ENCODE assay signal across 1 cellular context in the genomic region with DNA sequence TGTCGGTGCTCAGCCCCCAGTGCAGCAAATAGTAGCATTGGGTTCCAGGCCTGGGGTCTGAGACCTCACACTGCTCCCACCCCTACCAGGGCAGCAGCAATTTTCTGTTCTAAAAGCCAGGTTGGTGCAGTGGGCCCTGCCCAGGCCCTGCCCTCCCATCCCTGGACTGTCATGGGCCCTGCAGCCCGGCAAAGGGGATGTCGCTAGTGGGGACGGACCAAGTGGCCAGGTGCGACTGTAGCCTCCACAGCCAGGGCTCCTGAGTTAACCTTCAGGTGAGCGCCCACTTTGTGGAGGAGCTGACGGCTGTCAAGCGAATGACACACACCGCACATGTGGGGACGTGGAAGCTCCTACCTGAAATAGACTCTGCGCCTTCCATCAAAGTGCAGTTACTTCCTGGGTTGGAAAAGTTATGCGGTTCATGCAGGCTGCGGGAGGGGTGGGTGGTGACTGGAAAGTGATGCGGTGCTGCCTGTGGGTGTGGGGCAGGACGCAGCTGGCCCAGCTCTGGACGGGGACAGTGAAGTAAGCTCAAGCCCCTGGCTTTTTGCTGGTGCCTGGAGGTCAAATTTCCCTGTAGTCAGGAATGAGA.
TF ChIP-seq lines count a peak whose summit lies in the region.

No MANE protein-coding gene starts in this region.

TF ChIP-seq in A549, 52 proteins besides CTCF, POLR2A, EP300 and RAD21 (continued from another document):
- TF ChIP-seq KDM1A (IDR thresholded peaks at IDR 0.05; ENCODE audit: low read depth), result no peak
- no peak for TF ChIP-seq SREBF2 (IDR thresholded peaks at IDR 0.05)
- TF ChIP-seq CBX8 (IDR thresholded peaks at IDR 0.05), result no peak
- TF ChIP-seq, protein P1, sequence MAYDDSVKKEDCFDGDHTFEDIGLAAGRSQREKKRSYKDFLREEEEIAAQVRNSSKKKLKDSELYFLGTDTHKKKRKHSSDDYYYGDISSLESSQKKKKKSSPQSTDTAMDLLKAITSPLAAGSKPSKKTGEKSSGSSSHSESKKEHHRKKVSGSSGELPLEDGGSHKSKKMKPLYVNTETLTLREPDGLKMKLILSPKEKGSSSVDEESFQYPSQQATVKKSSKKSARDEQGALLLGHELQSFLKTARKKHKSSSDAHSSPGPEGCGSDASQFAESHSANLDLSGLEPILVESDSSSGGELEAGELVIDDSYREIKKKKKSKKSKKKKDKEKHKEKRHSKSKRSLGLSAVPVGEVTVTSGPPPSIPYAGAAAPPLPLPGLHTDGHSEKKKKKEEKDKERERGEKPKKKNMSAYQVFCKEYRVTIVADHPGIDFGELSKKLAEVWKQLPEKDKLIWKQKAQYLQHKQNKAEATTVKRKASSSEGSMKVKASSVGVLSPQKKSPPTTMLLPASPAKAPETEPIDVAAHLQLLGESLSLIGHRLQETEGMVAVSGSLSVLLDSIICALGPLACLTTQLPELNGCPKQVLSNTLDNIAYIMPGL (CRISPR knock-in tag; IDR thresholded peaks at IDR 0.05; ENCODE audit: borderline replicate concordance), result no peak
- TF ChIP-seq JUNB (IDR thresholded peaks at IDR 0.05), result no peak
- TF ChIP-seq KDM5A (IDR thresholded peaks at IDR 0.05), result no peak
- TF ChIP-seq, protein P2, sequence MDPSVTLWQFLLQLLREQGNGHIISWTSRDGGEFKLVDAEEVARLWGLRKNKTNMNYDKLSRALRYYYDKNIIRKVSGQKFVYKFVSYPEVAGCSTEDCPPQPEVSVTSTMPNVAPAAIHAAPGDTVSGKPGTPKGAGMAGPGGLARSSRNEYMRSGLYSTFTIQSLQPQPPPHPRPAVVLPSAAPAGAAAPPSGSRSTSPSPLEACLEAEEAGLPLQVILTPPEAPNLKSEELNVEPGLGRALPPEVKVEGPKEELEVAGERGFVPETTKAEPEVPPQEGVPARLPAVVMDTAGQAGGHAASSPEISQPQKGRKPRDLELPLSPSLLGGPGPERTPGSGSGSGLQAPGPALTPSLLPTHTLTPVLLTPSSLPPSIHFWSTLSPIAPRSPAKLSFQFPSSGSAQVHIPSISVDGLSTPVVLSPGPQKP (IDR thresholded peaks at IDR 0.05; ENCODE audit: low read depth, low read length), result no peak
